ENCODE assay signal across 8 cellular contexts in the genomic region with DNA sequence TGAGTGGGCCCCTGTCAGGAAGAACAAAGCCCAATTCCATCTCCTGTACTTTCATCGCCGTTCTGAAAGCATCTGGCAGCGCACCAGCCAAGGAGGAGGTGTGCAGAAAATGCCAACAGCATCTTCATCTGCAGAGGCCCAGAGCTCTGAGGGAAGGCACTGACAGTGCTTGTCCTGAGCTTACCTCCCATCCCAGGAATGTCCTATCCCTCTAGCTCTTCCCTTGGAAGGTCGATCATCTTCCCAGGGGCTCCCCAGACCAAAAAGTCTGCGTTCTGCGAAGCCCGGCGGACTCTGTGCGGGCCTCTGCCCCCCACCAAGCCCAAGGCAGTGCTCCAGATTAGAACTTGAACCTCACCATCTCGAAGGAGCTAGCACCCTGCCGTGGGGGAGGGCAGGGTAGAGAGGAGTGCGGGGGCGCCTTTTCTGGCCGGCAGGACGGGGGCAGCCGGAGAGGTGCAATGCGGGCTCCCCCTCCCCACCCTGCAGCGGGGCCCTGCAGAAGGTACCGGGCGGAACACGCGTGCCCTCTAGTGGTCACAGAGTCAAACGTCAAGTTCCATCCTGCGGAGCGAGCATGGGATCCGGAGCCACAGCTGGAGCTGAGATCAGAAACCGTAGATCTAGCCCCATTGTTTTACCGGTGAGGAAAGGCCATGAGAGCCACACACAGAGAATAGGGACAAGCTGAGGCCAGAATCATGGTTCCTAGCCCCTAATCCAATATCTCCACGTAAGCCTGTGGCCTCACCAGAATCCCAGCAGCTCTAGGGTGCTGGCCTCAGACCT. TPM values are rescaled to one million over a fixed set of nuclear protein-coding genes. Genes with fewer than 3 reads are reported as not detected.
DNase-seq lines count a peak whose midpoint lies in the region; ATAC-seq and TF ChIP-seq lines count a peak whose summit lies in the region.

No MANE protein-coding gene starts in this region.

- no peak overlapping the region for H3K9ac ChIP-seq in NT2/D1 (ENCODE audit: insufficient read length, low read depth)

- H3K36me3 ChIP-seq in CD4-positive, CD25-positive, alpha-beta regulatory T cell (ENCODE audit: control insufficient read depth, insufficient read depth, low read length) = no peaks in the 10 kb centered on the region
- H3K36me3 ChIP-seq in NT2/D1 (ENCODE audit: insufficient read depth, insufficient read length, low read length) = no peaks in the 10 kb centered on the region

- peak; percentile 56 to 67 (median 65) for DNase-seq in CD4-positive, CD25-positive, alpha-beta regulatory T cell
- DNase-seq in HFFc6 (peak; percentile 10), NT2/D1 (ENCODE audit: low read depth, low spot score) (peak; percentile 71), activated T-cell treated with anti-CD3 and anti-CD28 coated beads for 1 hour (ENCODE audit: low read depth) (peak; percentile 66), myocyte (ENCODE audit: low read depth) (peak; percentile 70)
- DNase-seq in stimulated activated CD8-positive, alpha-beta memory T cell treated with anti-CD3 and anti-CD28 coated beads, Interleukin-7, amount 100 ng/mL, for 1 hour (ENCODE audit: low read depth in 2 of 2) = peak; percentile 30 to 49

- H3K27ac Mint-ChIP-seq in CD4-positive, CD25-positive, alpha-beta regulatory T cell = no peak overlapping the region
- H3K27ac Mint-ChIP-seq in HFFc6 = no peak overlapping the region

- no peaks in the 10 kb centered on the region for H3K9me3 ChIP-seq in CD4-positive, CD25-positive, alpha-beta regulatory T cell (ENCODE audit: control insufficient read depth in 2 of 2, low read length in 2 of 2)
- no peaks in the 10 kb centered on the region for H3K9me3 ChIP-seq in NT2/D1 (ENCODE audit: insufficient read depth, low read length)

- H3K4me3 ChIP-seq in CD4-positive, CD25-positive, alpha-beta regulatory T cell (ENCODE audit: low read depth, low read length) = no peak overlapping the region
- H3K4me3 ChIP-seq in NT2/D1 (ENCODE audit: insufficient read length, low read depth) = peak overlapping the region; percentile 13

- no peak overlapping the region for H3K4me3 Mint-ChIP-seq in CD4-positive, CD25-positive, alpha-beta regulatory T cell
- no peak overlapping the region for H3K4me3 Mint-ChIP-seq in HFFc6

- peak; percentile 75 to 78 for ATAC-seq in CD4-positive, CD25-positive, alpha-beta regulatory T cell (ENCODE audit: low read depth in 2 of 2)
- ATAC-seq in esophagus mucosa = peak; percentile 67
- no peak for ATAC-seq in HG03571 (IDR thresholded peaks at IDR 0.05; ENCODE audit: unreplicated experiment)

- H3K4me1 ChIP-seq in CD4-positive, CD25-positive, alpha-beta regulatory T cell (ENCODE audit: control insufficient read depth, insufficient read depth, low read length, poor library complexity, severe bottlenecking) = peaks cover 5% of the 10 kb centered on the region
- H3K4me1 ChIP-seq in NT2/D1 (ENCODE audit: insufficient read depth, insufficient read length) = peaks cover 16% of the 10 kb centered on the region

- peaks cover 0 to 6% (median 0%) of the 10 kb centered on the region in 4 donors for H3K4me1 Mint-ChIP-seq in CD4-positive, CD25-positive, alpha-beta regulatory T cell
- H3K4me1 Mint-ChIP-seq in HFFc6 (ENCODE audit: low read depth) = peaks cover 15% of the 10 kb centered on the region

- no peaks in the 10 kb centered on the region for H3K27me3 ChIP-seq in CD4-positive, CD25-positive, alpha-beta regulatory T cell (ENCODE audit: control insufficient read depth, insufficient read depth, low read length)
- peaks cover 30% of the 10 kb centered on the region for H3K27me3 ChIP-seq in NT2/D1 (ENCODE audit: insufficient read depth, insufficient read length)

- H3K36me3 Mint-ChIP-seq in CD4-positive, CD25-positive, alpha-beta regulatory T cell = no peaks in the 10 kb centered on the region
- H3K36me3 Mint-ChIP-seq in HFFc6 (ENCODE audit: low read depth) = no peaks in the 10 kb centered on the region

- peak; percentile 94 for TF ChIP-seq CTCF in HFFc6 (IDR thresholded peaks at IDR 0.05)

- no peak overlapping the region for H3K27ac ChIP-seq in CD4-positive, CD25-positive, alpha-beta regulatory T cell (ENCODE audit: insufficient read depth, low read length, poor library complexity, severe bottlenecking)

- no peaks in the 10 kb centered on the region for H3K9me3 Mint-ChIP-seq in CD4-positive, CD25-positive, alpha-beta regulatory T cell
- H3K9me3 Mint-ChIP-seq in HFFc6 = no peaks in the 10 kb centered on the region

- H3K27me3 Mint-ChIP-seq in CD4-positive, CD25-positive, alpha-beta regulatory T cell = peaks cover 27% of the 10 kb centered on the region
- H3K27me3 Mint-ChIP-seq in HFFc6 (ENCODE audit: insufficient read depth) = peaks cover 62% of the 10 kb centered on the region

RNA-seq across cellular contexts. Expression of a gene that starts 5.0 kb away (rescaled TPM):
- total RNA-seq in CD4-positive, CD25-positive, alpha-beta regulatory T cell = not detected
- polyA plus RNA-seq in CD4-positive, CD25-positive, alpha-beta regulatory T cell = not detected
- total RNA-seq in HFFc6 (2021; fragmentation: NEBNext Ultra II Directional; extraction: Animal tissue kit (Norgen Biotek cat#: 25700)) = not detected
- 0.32 TPM for total RNA-seq in esophagus mucosa
- total RNA-seq in myocyte = not detected in 2 replicates
- polyA plus RNA-seq in myocyte (2012) = not detected

RNA-seq across cellular contexts. Expression of a gene that starts 18.8 kb away (rescaled TPM):
- not detected for total RNA-seq in CD4-positive, CD25-positive, alpha-beta regulatory T cell
- not detected for polyA plus RNA-seq in CD4-positive, CD25-positive, alpha-beta regulatory T cell
- total RNA-seq in HFFc6 (2021; fragmentation: NEBNext Ultra II Directional; extraction: Animal tissue kit (Norgen Biotek cat#: 25700)) = under 1 TPM in 2 of 6 experiments, not detected in 4; 0.07 to 0.10 TPM
- total RNA-seq in esophagus mucosa (2.5 TPM), myocyte (0.16 TPM in 1 of 2 replicates, not detected in the other)
- not detected for polyA plus RNA-seq in myocyte (2012)

RNA-seq across cellular contexts. Expression of a gene that starts 53.3 kb away (rescaled TPM):
- total RNA-seq in CD4-positive, CD25-positive, alpha-beta regulatory T cell = 71.5 TPM
- polyA plus RNA-seq in CD4-positive, CD25-positive, alpha-beta regulatory T cell = 100 to 1,000 TPM; 169 to 200 (median 174) TPM
- total RNA-seq in HFFc6 (2021; fragmentation: NEBNext Ultra II Directional; extraction: Animal tissue kit (Norgen Biotek cat#: 25700)) = not detected
- total RNA-seq in esophagus mucosa (2.7 TPM), myocyte (not detected in 2 replicates)
- not detected for polyA plus RNA-seq in myocyte (2012)

Comparison
In these comparisons a context has a peak if more than half of its experiments do, and no peak if none do; other contexts are left out.
1. DNase-seq: peak in every context shown above with its lines; median percentile 71 in NT2/D1; 70 in myocyte; 66 in activated T-cell treated with anti-CD3 and anti-CD28 coated beads for 1 hour; 65 in CD4-positive, CD25-positive, alpha-beta regulatory T cell; 40 in stimulated activated CD8-positive, alpha-beta memory T cell treated with anti-CD3 and anti-CD28 coated beads, Interleukin-7, amount 100 ng/mL, for 1 hour; 10 in HFFc6.
2. RNA of a gene that starts 53.3 kb away (total RNA-seq): 71.5 TPM in CD4-positive, CD25-positive, alpha-beta regulatory T cell (single experiment); 2.7 TPM in esophagus mucosa (single experiment), not detected in HFFc6 and not detected in myocyte; every median in the first group is over 10 times any median in the second.